In genomic region chr7:100272538-100272902, GRCh38 we compare ENCODE assay signal across 2 cellular contexts.
A peak's percentile ranks its signal among the peaks of the same experiment; 100 is the strongest.
TF ChIP-seq lines count a peak whose summit lies in the region.

No MANE protein-coding gene starts in this region.

TF ChIP-seq in SK-N-SH treated with all-trans-retinoic acid at 6 μM for 48 hours, 23 proteins besides CTCF, POLR2A, EP300 and RAD21:
- TF ChIP-seq ZFP3 (CRISPR knock-in tag; IDR thresholded peaks at IDR 0.05), result peak; percentile 99

TF ChIP-seq in H1, 55 proteins besides CTCF, POLR2A, EP300 and RAD21:
- 0 out of 2 replicates have a peak, but pooled peaks have one; percentile 26 for TF ChIP-seq E2F6 (IDR thresholded peaks at IDR 0.05)
TF ChIP-seq in H1: peak in this region for 1; not testable (repeated sequence) for 54.
